25 cellular contexts compared by ENCODE assay signal in the genomic region with DNA sequence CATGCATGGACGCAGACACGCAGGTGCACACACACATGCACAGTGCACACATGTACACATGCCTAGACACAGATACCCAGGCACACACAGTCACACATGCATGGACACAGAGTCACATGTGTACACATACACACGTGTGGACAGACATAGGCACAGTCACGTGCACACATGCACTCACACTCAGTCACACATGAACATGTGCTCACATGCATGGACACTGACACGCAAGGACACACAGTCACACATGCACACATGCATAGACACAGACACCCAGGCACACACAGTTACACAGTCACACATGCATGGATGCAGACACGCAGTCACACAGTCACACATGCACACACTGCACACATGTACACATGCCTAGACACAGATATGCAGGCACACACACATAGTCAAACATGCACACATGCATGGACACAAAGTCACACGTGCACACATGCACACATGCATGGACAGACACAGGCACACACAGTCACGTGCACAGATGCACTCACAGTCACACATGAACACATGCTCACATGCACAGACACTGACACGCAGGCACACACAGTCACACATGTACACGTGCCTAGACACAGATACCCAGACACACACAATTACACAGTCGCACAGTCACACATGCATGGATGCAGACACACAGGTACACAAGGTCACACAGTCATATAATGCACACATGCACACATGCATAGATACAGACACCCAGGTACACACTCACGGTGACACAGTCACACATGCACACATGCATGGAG. TPM values are rescaled to one million over a fixed set of nuclear protein-coding genes. Genes with fewer than 3 reads are reported as not detected.
DNase-seq lines count a peak whose midpoint lies in the region; ATAC-seq, FAIRE-seq and TF ChIP-seq lines count a peak whose summit lies in the region.
"Had no signal": no experiment of that assay in that cellular context is flagged by ENCODE, and none has a peak within 500 bp of the region (broad histone marks: within the 10 kb centered on the region; RNA-seq: fewer than 3 reads in every experiment).

No MANE protein-coding gene starts in this region.

- CTCF ChIA-PET in GM12878 (lab: Yijun Ruan, JAX) = no interaction called here
- CTCF ChIA-PET in naive thymus-derived CD4-positive, alpha-beta T cell (lab: Charles Lee) = no interaction called here

- no peaks in the 10 kb centered on the region for H3K4me1 ChIP-seq in right atrium auricular region
- no peaks in the 10 kb centered on the region for H3K4me1 ChIP-seq in GM12878 (ENCODE audit: control insufficient read depth, insufficient read depth, low read length)
- no peaks in the 10 kb centered on the region for H3K4me1 ChIP-seq in naive thymus-derived CD4-positive, alpha-beta T cell (ENCODE audit: control insufficient read depth in 2 of 2, insufficient read depth in 2 of 2, low read length in 2 of 2)

- intact Hi-C loops in left cardiac atrium (cut with DNase I) = no loop called here
- intact Hi-C loops in GM12878 (cut with micrococcal nuclease; ENCODE audit: unreplicated experiment) = no loop called here
- intact Hi-C loops in naive thymus-derived CD4-positive, alpha-beta T cell (cut with micrococcal nuclease) = no loop called here

- H3K9me3 ChIP-seq in right atrium auricular region (no peaks in the 10 kb centered on the region), GM12878 (replicated peaks; ENCODE audit: control insufficient read depth, insufficient read depth, low read length) (no peaks in the 10 kb centered on the region; the same call in 2 of the 3 replicates)
- H3K9me3 ChIP-seq in naive thymus-derived CD4-positive, alpha-beta T cell (ENCODE audit: control insufficient read depth in 2 of 3, low read length in 3 of 3) = no peaks in the 10 kb centered on the region

- H3K4me3 ChIP-seq in right atrium auricular region (no peak overlapping the region), GM12878 (no peak overlapping the region)
- H3K4me3 ChIP-seq in naive thymus-derived CD4-positive, alpha-beta T cell (ENCODE audit: low read length) = no peak overlapping the region
- H3K4me3 ChIP-seq: GM23248 had no signal

- H3K9ac ChIP-seq in GM12878 (ENCODE audit: control insufficient read depth, insufficient read depth, low read length) = no peak overlapping the region
- H3K9ac ChIP-seq: GM23248 had no signal

- H3K79me2 ChIP-seq in GM12878 (ENCODE audit: control insufficient read depth, insufficient read depth, low read length) = no peaks in the 10 kb centered on the region

- no peaks in the 10 kb centered on the region for H4K20me1 ChIP-seq in GM12878 (ENCODE audit: control insufficient read depth, insufficient read depth)

- no peak overlapping the region for H3K4me3 Mint-ChIP-seq in naive thymus-derived CD4-positive, alpha-beta T cell

- H2AFZ ChIP-seq in GM12878 (ENCODE audit: control insufficient read depth, low read depth, low read length) = no peak overlapping the region
- H2AFZ ChIP-seq: GM23248 had no signal

- TF ChIP-seq EP300 in GM12878 (IDR thresholded peaks at IDR 0.05; ENCODE audit: borderline replicate concordance in 1 of 2, control insufficient read depth in 1 of 2, low read depth in 2 of 2, low read length in 2 of 2) = no peak

- no peak overlapping the region for H3K4me2 ChIP-seq in GM12878 (ENCODE audit: control insufficient read depth, insufficient read depth)

- H3K36me3 Mint-ChIP-seq in naive thymus-derived CD4-positive, alpha-beta T cell = peaks cover 0 to 7% (median 0%) of the 10 kb centered on the region in 5 donors
- H3K36me3 Mint-ChIP-seq: CD14-positive monocyte, IgD-negative memory B cell had no signal

- TF ChIP-seq POLR2A in GM12878 (IDR thresholded peaks at IDR 0.05; ENCODE audit: low read depth, low read length) = no peak

- in situ Hi-C loops in GM12878 (cut with MboI) = no loop called here

- RAD21 ChIA-PET in GM12878 (lab: Charles Lee; ENCODE audit: unreplicated experiment) = no interaction called here

- no peak for FAIRE-seq in GM12878 (lab: Jason Lieb, UNC)
- peak; percentile 84 for FAIRE-seq in urothelium cell line (lab: Jason Lieb, UNC)
- FAIRE-seq: A204.1, D721Med had no signal

- 49% methylated on average over 12 of the region's 12 CpGs for WGBS in GM12878 (ENCODE audit: insufficient coverage, insufficient replicate concordance, low lambda C conversion rate, missing lambda C conversion rate)

- no peak for TF ChIP-seq RAD21 in GM12878 (IDR thresholded peaks at IDR 0.05; ENCODE audit: insufficient read depth, low read depth, low read length)

- no TSS peak for BruUV-seq in GM12878 (replicated peaks; lab: Mats Ljungman, UMichigan)

- DNase-seq in left cardiac atrium (peak; percentile 6), right atrium auricular region (ENCODE audit: low spot score) (no peak), GM12878 (ENCODE audit: low read depth, low spot score) (no peak), urothelium cell line (ENCODE audit: low spot score) (no peak), iPS-NIHi7 (ENCODE audit: extremely low spot score) (no peak)
- peak in 1 of 9 donors; percentile 4 for DNase-seq in naive thymus-derived CD4-positive, alpha-beta T cell
- DNase-seq: DMS53, EL, GM23248, Karpas-422, NCI-H1694, NCI-H2081 treated with DMSO at 0.1 percent for 48 hours, NCI-H446, NCI-H526, OCI-M1, SHP77 had no signal

- no peaks in the 10 kb centered on the region for H3K27me3 Mint-ChIP-seq in naive thymus-derived CD4-positive, alpha-beta T cell
- H3K27me3 Mint-ChIP-seq: IgD-negative memory B cell had no signal

- POLR2A ChIA-PET in GM12878 (lab: Charles Lee) = no interaction called here
- POLR2A ChIA-PET in naive thymus-derived CD4-positive, alpha-beta T cell (lab: Charles Lee) = no interaction called here

- H3K36me3 ChIP-seq in right atrium auricular region (no peaks in the 10 kb centered on the region), GM12878 (ENCODE audit: control insufficient read depth in 2 of 2, insufficient read depth in 2 of 2, low read length in 1 of 2) (no peaks in the 10 kb centered on the region)
- no peaks in the 10 kb centered on the region for H3K36me3 ChIP-seq in naive thymus-derived CD4-positive, alpha-beta T cell (ENCODE audit: control insufficient read depth in 2 of 3, insufficient read depth in 3 of 3, low read length in 3 of 3)

- peaks cover 0 to 3% (median 0%) of the 10 kb centered on the region in 7 donors for H3K4me1 Mint-ChIP-seq in naive thymus-derived CD4-positive, alpha-beta T cell
- H3K4me1 Mint-ChIP-seq: CD14-positive monocyte, IgD-negative memory B cell had no signal

- no peaks in the 10 kb centered on the region for H3K27me3 ChIP-seq in right atrium auricular region
- H3K27me3 ChIP-seq in GM12878 (replicated peaks in 1 of 2; ENCODE audit: control insufficient read depth in 2 of 2, insufficient read depth in 2 of 2, low read length in 1 of 2) = no peaks in the 10 kb centered on the region
- no peaks in the 10 kb centered on the region for H3K27me3 ChIP-seq in naive thymus-derived CD4-positive, alpha-beta T cell (ENCODE audit: control insufficient read depth in 2 of 2, insufficient read depth in 2 of 2, low read length in 2 of 2)

- no peak for ATAC-seq in left cardiac atrium
- ATAC-seq in GM12878 = no peak
- peak; percentile 28 for ATAC-seq in naive thymus-derived CD4-positive, alpha-beta T cell
- ATAC-seq in GM19395 (IDR thresholded peaks at IDR 0.05; ENCODE audit: unreplicated experiment) = no peak
- ATAC-seq in HG03159 (IDR thresholded peaks at IDR 0.05; ENCODE audit: unreplicated experiment) = no peak
- ATAC-seq: HCT116 had no signal

- H3K9me3 Mint-ChIP-seq in naive thymus-derived CD4-positive, alpha-beta T cell = peaks cover 0 to 24% (median 0%) of the 10 kb centered on the region in 11 donors

- no peak overlapping the region for H3K27ac Mint-ChIP-seq in naive thymus-derived CD4-positive, alpha-beta T cell

- SMC1A ChIA-PET in GM12878 (lab: Charles Lee; ENCODE audit: uncharacterized antibody, unreplicated experiment) = no interaction called here

- no peak for TF ChIP-seq CTCF in right atrium auricular region (IDR thresholded peaks at IDR 0.05)
- no peak for TF ChIP-seq CTCF in GM12878 (IDR thresholded peaks at IDR 0.05 in 2 of 3, conservative IDR thresholded peaks at IDR 0.05 in 1 of 3; ENCODE audit: control insufficient read depth in 2 of 3, extremely low read depth in 1 of 3, insufficient read depth in 1 of 3, low read depth in 3 of 3, low read length in 3 of 3)

- H3K27ac ChIP-seq in right atrium auricular region (no peak overlapping the region), GM12878 (ENCODE audit: control insufficient read depth, insufficient read depth) (no peak overlapping the region)
- H3K27ac ChIP-seq in naive thymus-derived CD4-positive, alpha-beta T cell (ENCODE audit: low read depth, low read length) = no peak overlapping the region
- H3K27ac ChIP-seq: GM23248 had no signal

RNA-seq across cellular contexts. Expression of gene MUC2, which starts 16.8 kb away (rescaled TPM):
- total RNA-seq in left cardiac atrium = under 1 TPM in 1 of 2 donors, not detected in 1; 0.26 TPM
- total RNA-seq in right atrium auricular region = not detected
- total RNA-seq in GM12878 (2013; cell fraction: nucleolus; rRNA removed) = not detected in 2 replicates
- total RNA-seq in GM12878 (2014; rRNA removed) = not detected in 2 replicates
- total RNA-seq in GM12878 (2014; rRNA removed; fragmentation: Illumina TruSeq; extraction: Trizol) = not detected in 2 replicates
- 0.11 and 0.23 TPM in 2 replicates for total RNA-seq in GM12878 (2021)
- polyA plus RNA-seq in GM12878 (2011; ENCODE audit: low read depth) = not detected
- polyA plus RNA-seq in GM12878 (2011; rRNA removed) = not detected in 2 replicates
- not detected in 2 replicates for polyA plus RNA-seq in GM12878 (2011; cell fraction: cytosol; rRNA removed)
- polyA plus RNA-seq in GM12878 (2011; cell fraction: nucleus; rRNA removed) = 0.03 TPM in 1 of 2 replicates, not detected in the other
- polyA plus RNA-seq in GM12878 (2012) = 0.01 and 0.03 TPM in 2 replicates
- polyA plus RNA-seq in GM12878 (2014; fragmentation: Illumina TruSeq; extraction: Trizol) = not detected in 2 replicates
- not detected for polyA plus RNA-seq in GM12878 (2014; fragmentation: Nextera tagmentation; extraction: Ambion mirVana)
- not detected in 2 replicates for polyA plus RNA-seq in GM12878 (2014; rRNA removed)
- not detected for polyA plus RNA-seq in GM12878 (2016; fragmentation: Nextera tagmentation; extraction: Ambion mirVana)
- polyA minus RNA-seq in GM12878 (2011; rRNA and poly(A)+ RNA removed) = not detected in 2 replicates
- polyA minus RNA-seq in GM12878 (2011; cell fraction: cytosol; rRNA and poly(A)+ RNA removed) = not detected in 2 replicates
- polyA minus RNA-seq in GM12878 (2011; cell fraction: nucleus; rRNA and poly(A)+ RNA removed) = not detected in 2 replicates
- total RNA-seq in naive thymus-derived CD4-positive, alpha-beta T cell = not detected
- not detected for polyA plus RNA-seq in naive thymus-derived CD4-positive, alpha-beta T cell
- total RNA-seq: GM23248, HT1080, M059J had no signal
- polyA plus RNA-seq: CD14-positive monocyte, GM23248, IgD-negative memory B cell had no signal

RNA-seq across cellular contexts. Expression of gene MUC6, which starts 55.0 kb away (rescaled TPM):
- total RNA-seq in left cardiac atrium = not detected
- not detected for total RNA-seq in right atrium auricular region
- not detected in 2 replicates for total RNA-seq in GM12878 (2013; cell fraction: nucleolus; rRNA removed)
- total RNA-seq in GM12878 (2014; rRNA removed) = not detected in 2 replicates
- total RNA-seq in GM12878 (2014; rRNA removed; fragmentation: Illumina TruSeq; extraction: Trizol) = not detected in 2 replicates
- 0.03 and 0.19 TPM in 2 replicates for total RNA-seq in GM12878 (2021)
- 0.20 TPM for polyA plus RNA-seq in GM12878 (2011; ENCODE audit: low read depth)
- not detected in 2 replicates for polyA plus RNA-seq in GM12878 (2011; rRNA removed)
- not detected in 2 replicates for polyA plus RNA-seq in GM12878 (2011; cell fraction: cytosol; rRNA removed)
- polyA plus RNA-seq in GM12878 (2011; cell fraction: nucleus; rRNA removed) = not detected in 2 replicates
- 0.13 and 0.53 TPM in 2 replicates for polyA plus RNA-seq in GM12878 (2012)
- polyA plus RNA-seq in GM12878 (2014; fragmentation: Illumina TruSeq; extraction: Trizol) = not detected in 2 replicates
- polyA plus RNA-seq in GM12878 (2014; fragmentation: Nextera tagmentation; extraction: Ambion mirVana) = not detected
- polyA plus RNA-seq in GM12878 (2014; rRNA removed) = 0.03 TPM in 1 of 2 replicates, not detected in the other
- polyA plus RNA-seq in GM12878 (2016; fragmentation: Nextera tagmentation; extraction: Ambion mirVana) = not detected
- not detected in 2 replicates for polyA minus RNA-seq in GM12878 (2011; rRNA and poly(A)+ RNA removed)
- polyA minus RNA-seq in GM12878 (2011; cell fraction: cytosol; rRNA and poly(A)+ RNA removed) = not detected in 2 replicates
- polyA minus RNA-seq in GM12878 (2011; cell fraction: nucleus; rRNA and poly(A)+ RNA removed) = 0.10 TPM in 1 of 2 replicates, not detected in the other
- total RNA-seq in naive thymus-derived CD4-positive, alpha-beta T cell = not detected
- not detected for polyA plus RNA-seq in naive thymus-derived CD4-positive, alpha-beta T cell
- total RNA-seq: GM23248, HT1080, M059J had no signal
- polyA plus RNA-seq: CD14-positive monocyte, GM23248, IgD-negative memory B cell had no signal
